In genomic region chr5:132979367-132979935, GRCh38 we compare ENCODE assay signal across 17 cellular contexts. TPM values are rescaled to one million over a fixed set of nuclear protein-coding genes. Genes with fewer than 3 reads are reported as not detected.
DNase-seq lines count a peak whose midpoint lies in the region; ATAC-seq, FAIRE-seq and TF ChIP-seq lines count a peak whose summit lies in the region.
"Had no signal": no experiment of that assay in that cellular context is flagged by ENCODE, and none has a peak within 500 bp of the region (broad histone marks: within the 10 kb centered on the region; RNA-seq: fewer than 3 reads in every experiment).

No MANE protein-coding gene starts in this region.

- no peak overlapping the region for H3K4me3 ChIP-seq in PC-9
- no peak overlapping the region for H3K4me3 ChIP-seq in epithelial cell of proximal tubule (ENCODE audit: low read depth, low read length)
- H3K4me3 ChIP-seq in skeletal muscle cell (ENCODE audit: low read depth, low read length) = no peak overlapping the region
- H3K4me3 ChIP-seq in small intestine (ENCODE audit: low read depth in 1 of 2, low read length in 2 of 2) = no peak overlapping the region
- H3K4me3 ChIP-seq: ascending aorta, heart left ventricle, lung had no signal

- 85 to 87% (median 86%) methylated on average over 3 of the region's 3 CpGs for WGBS in small intestine, 3 donors

- H3K4me2 ChIP-seq in PC-9 = peak overlapping the region; percentile 38

- H3K36me3 ChIP-seq in PC-9 (ENCODE audit: low read depth) (no peaks in the 10 kb centered on the region), small intestine (ENCODE audit: control insufficient read depth in 2 of 2, insufficient read depth in 2 of 2, low read length in 2 of 2) (no peaks in the 10 kb centered on the region)
- H3K36me3 ChIP-seq: ascending aorta, heart left ventricle had no signal

- TF ChIP-seq CTCF in HFFc6 (IDR thresholded peaks at IDR 0.05) = no peak
- TF ChIP-seq CTCF in PC-9 (conservative IDR thresholded peaks at IDR 0.05) = no peak
- no peak for TF ChIP-seq CTCF in epithelial cell of proximal tubule (conservative IDR thresholded peaks at IDR 0.05; ENCODE audit: low read depth, low read length)

- H3K27ac ChIP-seq in PC-9 = peak overlapping the region; percentile 40; the same call in 1 of the 2 replicates
- no peak overlapping the region for H3K27ac ChIP-seq in small intestine (ENCODE audit: low read depth in 1 of 2, low read length in 1 of 2)
- H3K27ac ChIP-seq: ascending aorta, heart left ventricle had no signal

- intact Hi-C loops in PC-9 (cut with micrococcal nuclease; ENCODE audit: unreplicated experiment) = no loop called here

- peaks cover 8% of the 10 kb centered on the region; the same call in 1 of the 2 replicates for H3K4me1 Mint-ChIP-seq in HFFc6 (ENCODE audit: low read depth)
- H3K4me1 Mint-ChIP-seq: CD4-positive, alpha-beta memory T cell; T-helper 17 cell had no signal

- no peaks in the 10 kb centered on the region for H4K20me1 ChIP-seq in PC-9 (ENCODE audit: insufficient read depth)

- peaks cover 13% of the 10 kb centered on the region for H3K9me3 Mint-ChIP-seq in HFFc6

- no peaks in the 10 kb centered on the region for H3K9me2 ChIP-seq in PC-9 (ENCODE audit: insufficient read depth)

- peaks cover 12% of the 10 kb centered on the region for H3K4me1 ChIP-seq in PC-9 (replicated peaks; ENCODE audit: insufficient read depth)
- H3K4me1 ChIP-seq in small intestine (ENCODE audit: control insufficient read depth in 2 of 2, insufficient read depth in 1 of 2, low read depth in 1 of 2, low read length in 1 of 2) = no peaks in the 10 kb centered on the region
- H3K4me1 ChIP-seq: ascending aorta, heart left ventricle had no signal

- H2AFZ ChIP-seq in PC-9 = no peak overlapping the region

- H3K27me3 Mint-ChIP-seq in HFFc6 (ENCODE audit: insufficient read depth) = no peaks in the 10 kb centered on the region
- H3K27me3 Mint-ChIP-seq: T-helper 17 cell had no signal

- no peaks in the 10 kb centered on the region for H3K9me3 ChIP-seq in PC-9 (ENCODE audit: insufficient read depth, low read depth)
- no peaks in the 10 kb centered on the region for H3K9me3 ChIP-seq in small intestine (ENCODE audit: control insufficient read depth, low read depth)
- H3K9me3 ChIP-seq: ascending aorta had no signal

- DNase-seq in HFFc6 = peak; percentile 16
- DNase-seq in PC-9 = peak in 1 of 2 experiments; percentile 83
- peak; percentile 67 for DNase-seq in epithelial cell of proximal tubule (ENCODE audit: low read depth)
- DNase-seq in skeletal muscle cell (ENCODE audit: low read depth) = peak; percentile 7
- no peak for DNase-seq in small intestine
- DNase-seq in D341Med (ENCODE audit: low spot score) = no peak
- no peak for DNase-seq in effector CD8-positive, alpha-beta T cell (lab: John Stamatoyannopoulos, UW)
- DNase-seq: activated CD4-positive, alpha-beta T cell treated with anti-CD3 and anti-CD28 coated beads, Interleukin-2, amount 50 U/mL, for 1 hour; CD4-positive, alpha-beta memory T cell; effector CD4-positive, alpha-beta T cell; heart left ventricle; NCI-H2171 treated with DMSO at 0.1 percent for 48 hours; substantia nigra; T-helper 17 cell had no signal

- POLR2A ChIA-PET in PC-9 (lab: Charles Lee; ENCODE audit: unreplicated experiment) = no interaction called here

- H3K27me3 ChIP-seq in PC-9 (ENCODE audit: insufficient read depth, low read depth) (no peaks in the 10 kb centered on the region), small intestine (ENCODE audit: control insufficient read depth in 2 of 2, insufficient read depth in 2 of 2, low read length in 2 of 2) (no peaks in the 10 kb centered on the region)
- H3K27me3 ChIP-seq: ascending aorta, heart left ventricle had no signal

- CTCF ChIA-PET in PC-9 (lab: Charles Lee) = no interaction called here

- no peak overlapping the region for H3K27ac Mint-ChIP-seq in HFFc6
- H3K27ac Mint-ChIP-seq: CD4-positive, alpha-beta memory T cell; T-helper 17 cell had no signal

- H3F3A ChIP-seq in PC-9 (ENCODE audit: insufficient read depth, low read depth) = peaks cover 15% of the 10 kb centered on the region; the same call in 1 of the 2 replicates

- no peaks in the 10 kb centered on the region for H3K79me2 ChIP-seq in PC-9 (ENCODE audit: low read depth)

- ATAC-seq in HG03196 (IDR thresholded peaks at IDR 0.05; ENCODE audit: unreplicated experiment) = no peak
- ATAC-seq: heart left ventricle, T-helper 17 cell had no signal

- H3K36me3 Mint-ChIP-seq in HFFc6 (ENCODE audit: low read depth) = peaks cover 5% of the 10 kb centered on the region

- H3K4me3 Mint-ChIP-seq in HFFc6 = no peak overlapping the region
- H3K4me3 Mint-ChIP-seq: CD4-positive, alpha-beta memory T cell; T-helper 17 cell had no signal

- no TSS peak for BruUV-seq in PC-9 (replicated peaks; lab: Mats Ljungman, UMichigan)

- FAIRE-seq in small intestine (lab: Jason Lieb, UNC) = no peak

RNA-seq across cellular contexts. Expression of gene AFF4, which starts 16.0 kb away (rescaled TPM):
- 10 to 100 TPM; 81.1 to 92.5 (median 87.6) TPM for total RNA-seq in HFFc6 (2021; fragmentation: NEBNext Ultra II Directional; extraction: Animal tissue kit (Norgen Biotek cat#: 25700))
- 59.5 and 64.5 TPM in 2 replicates for total RNA-seq in PC-9 (2021)
- 25.5 and 29.2 TPM in 2 replicates for total RNA-seq in epithelial cell of proximal tubule
- 10 to 100 TPM in 1 of 3 donors, 1 to 10 TPM in 2; 7.0 to 12.6 (median 7.8) TPM for polyA plus RNA-seq in small intestine

RNA-seq across cellular contexts. Expression of gene ZCCHC10, which starts 46.9 kb away (rescaled TPM):
- 10 to 100 TPM; 11.0 to 19.8 (median 17.4) TPM for total RNA-seq in HFFc6 (2021; fragmentation: NEBNext Ultra II Directional; extraction: Animal tissue kit (Norgen Biotek cat#: 25700))
- 8.3 and 14.9 TPM in 2 replicates for total RNA-seq in PC-9 (2021)
- 12.7 and 88.8 TPM in 2 replicates for total RNA-seq in epithelial cell of proximal tubule
- 10 to 100 TPM; 24.4 to 39.7 (median 28.1) TPM for polyA plus RNA-seq in small intestine

Comparison
In these comparisons a context has a peak if more than half of its experiments do, and no peak if none do; other contexts are left out.
1. DNase-seq: peak in HFFc6 (single experiment), epithelial cell of proximal tubule (single experiment) and skeletal muscle cell (single experiment); none in small intestine (single experiment), D341Med (single experiment) and effector CD8-positive, alpha-beta T cell (single experiment).